ENCODE assay signal across 28 cellular contexts in the genomic region with DNA sequence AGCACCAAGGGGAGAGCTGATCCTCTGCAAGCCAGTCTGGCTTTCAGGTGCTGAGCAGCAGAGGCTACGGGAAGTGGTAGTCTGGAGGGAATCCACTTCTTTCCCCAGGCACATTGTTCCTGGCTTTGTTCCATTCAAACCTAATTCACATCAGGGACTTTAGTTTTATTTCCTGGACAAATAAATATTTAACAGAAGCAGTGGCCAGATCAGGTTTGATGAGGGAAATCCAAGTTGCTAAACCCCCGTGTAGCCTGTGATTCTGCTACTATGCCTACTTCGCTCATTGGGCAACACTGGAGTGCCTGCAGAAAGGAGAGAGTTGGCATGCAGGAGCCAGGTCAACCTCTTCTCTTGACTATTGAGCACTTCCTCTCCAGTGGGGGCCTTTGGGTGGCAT. TPM values are rescaled to one million over a fixed set of nuclear protein-coding genes. Genes with fewer than 3 reads are reported as not detected.
"Had no signal": no experiment of that assay in that cellular context is flagged by ENCODE, and none has a peak within 500 bp of the region (broad histone marks: within the 10 kb centered on the region; RNA-seq: fewer than 3 reads in every experiment).

No MANE protein-coding gene starts in this region.

- H3K4me1 ChIP-seq: left ventricle myocardium inferior, neural progenitor cell, parathyroid adenoma, uterus had no signal

- H3K4me3 ChIP-seq: coronary artery, heart left ventricle, left ventricle myocardium inferior, neural progenitor cell, prostate gland, thoracic aorta, transverse colon, uterus had no signal

- DNase-seq: central memory CD4-positive, alpha-beta T cell; effector CD4-positive, alpha-beta T cell; endodermal cell; erythroblast; foreskin melanocyte; heart left ventricle; hypothalamus; kidney glomerular epithelial cell; left ventricle myocardium inferior; nucleus accumbens; retina; stimulated activated CD4-positive, alpha-beta T cell treated with anti-CD3 and anti-CD28 coated beads, Interleukin-2, amount 100 ng/mL, for 24 hours; stimulated activated CD4-positive, alpha-beta T cell treated with anti-CD3 and anti-CD28 coated beads, Interleukin-4, amount 100 ng/mL, for 4 hours; stimulated activated naive B cell treated with anti-CD40 and anti-IgM and Interleukin-4, amounts not matched to agents 10 μg/mL and 1 μg/mL and 100 μg/mL, for 72 hours; stimulated activated naive CD8-positive, alpha-beta T cell treated with anti-CD3 and anti-CD28 coated beads, Interleukin-15, amount 100 ng/mL, for 72 hours; substantia nigra; transverse colon; uterus had no signal

- H3K27me3 ChIP-seq: heart left ventricle, neural progenitor cell, transverse colon, uterus had no signal

- H3K27ac Mint-ChIP-seq: endodermal cell; mesothelial cell of epicardium; natural killer cell treated with Interleukin-12 subunit alpha and Interleukin-12 subunit beta and Interleukin-15 and Interleukin-18, amount 100 ng/mL, for 72 hours; neural progenitor cell; stimulated activated naive B cell treated with anti-CD40 and anti-IgM and Interleukin-4, amounts not matched to agents 10 μg/mL and 1 μg/mL and 100 μg/mL, for 72 hours; stimulated activated naive CD8-positive, alpha-beta T cell treated with anti-CD3 and anti-CD28 coated beads, Interleukin-15, amount 100 ng/mL, for 72 hours had no signal

- H3K9me3 Mint-ChIP-seq: natural killer cell treated with Interleukin-12 subunit alpha and Interleukin-12 subunit beta and Interleukin-15 and Interleukin-18, amount 100 ng/mL, for 72 hours had no signal

- ATAC-seq: natural killer cell treated with Interleukin-12 subunit alpha and Interleukin-12 subunit beta and Interleukin-15 and Interleukin-18, amount 100 ng/mL, for 72 hours; sciatic nerve; stimulated activated naive B cell treated with anti-CD40 and anti-IgM and Interleukin-4, amounts not matched to agents 10 μg/mL and 1 μg/mL and 100 μg/mL, for 72 hours; stimulated activated naive CD8-positive, alpha-beta T cell treated with anti-CD3 and anti-CD28 coated beads, Interleukin-15, amount 100 ng/mL, for 72 hours had no signal

- H3K4me3 Mint-ChIP-seq: endodermal cell; mesothelial cell of epicardium; natural killer cell treated with Interleukin-12 subunit alpha and Interleukin-12 subunit beta and Interleukin-15 and Interleukin-18, amount 100 ng/mL, for 72 hours; neural progenitor cell; stimulated activated naive B cell treated with anti-CD40 and anti-IgM and Interleukin-4, amounts not matched to agents 10 μg/mL and 1 μg/mL and 100 μg/mL, for 72 hours; stimulated activated naive CD8-positive, alpha-beta T cell treated with anti-CD3 and anti-CD28 coated beads, Interleukin-15, amount 100 ng/mL, for 72 hours had no signal

- H3K27ac ChIP-seq: coronary artery, heart left ventricle, neural progenitor cell, parathyroid adenoma, prostate gland, thoracic aorta, transverse colon, uterus had no signal

- H3K9me3 ChIP-seq: prostate gland, transverse colon, uterus had no signal

- H3K36me3 ChIP-seq: heart left ventricle, left ventricle myocardium inferior, neural progenitor cell, prostate gland, thoracic aorta, transverse colon, uterus had no signal

- H3K9ac ChIP-seq: neural progenitor cell, parathyroid adenoma had no signal

- H3K4me1 Mint-ChIP-seq: endodermal cell; mesothelial cell of epicardium; neural progenitor cell; stimulated activated naive B cell treated with anti-CD40 and anti-IgM and Interleukin-4, amounts not matched to agents 10 μg/mL and 1 μg/mL and 100 μg/mL, for 72 hours; stimulated activated naive CD8-positive, alpha-beta T cell treated with anti-CD3 and anti-CD28 coated beads, Interleukin-15, amount 100 ng/mL, for 72 hours had no signal

RNA-seq across cellular contexts. Expression of a gene that starts 41.2 kb away (rescaled TPM):
- total RNA-seq: glomerular endothelial cell; natural killer cell treated with Interleukin-12 subunit alpha and Interleukin-12 subunit beta and Interleukin-15 and Interleukin-18, amount 100 ng/mL, for 72 hours had no signal
- polyA plus RNA-seq: endothelial cell of umbilical vein had no signal
